Comparison of ENCODE assay signal across 22 cellular contexts in the genomic region with DNA sequence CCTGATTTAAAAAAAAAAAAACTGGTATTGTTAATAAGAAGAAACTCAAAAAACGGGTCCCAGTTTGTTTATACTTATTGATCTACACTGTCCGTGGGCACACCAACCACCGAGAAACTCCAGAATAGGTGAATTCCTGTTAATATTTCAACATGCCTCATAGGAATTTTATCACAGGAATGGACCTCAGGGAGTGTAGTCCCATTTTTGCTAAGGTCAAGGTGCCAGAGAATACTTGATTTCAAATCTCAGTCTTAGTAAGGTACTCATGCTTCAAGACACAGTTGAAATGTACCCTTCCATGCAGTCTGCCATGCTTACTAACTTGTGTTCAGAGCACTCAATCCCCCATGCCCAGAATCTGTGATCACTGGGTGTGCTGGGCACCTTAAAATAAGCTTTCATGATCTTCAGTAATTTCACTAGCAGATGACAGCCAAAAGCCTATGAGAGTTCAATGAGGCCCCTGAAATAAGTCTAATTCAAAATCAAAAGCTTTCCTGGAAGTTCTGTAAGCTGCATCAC.
"Had no signal": no experiment of that assay in that cellular context is flagged by ENCODE, and none has a peak within 500 bp of the region (broad histone marks: within the 10 kb centered on the region; RNA-seq: fewer than 3 reads in every experiment).

No MANE protein-coding gene starts in this region.

- H3K9me3 ChIP-seq: neutrophil, pancreas, prostate gland, right lobe of liver, sigmoid colon, stomach, thoracic aorta, tibial artery, transverse colon, upper lobe of left lung, vagina had no signal

- DNase-seq: naive thymus-derived CD8-positive, alpha-beta T cell; nephron progenitor cell; nucleus accumbens; pancreas; right cardiac atrium; right lobe of liver; sigmoid colon; small intestine; stimulated activated CD4-positive, alpha-beta T cell treated with anti-CD3 and anti-CD28 coated beads, Interleukin-15, amount 100 ng/mL, for 24 hours; stimulated activated CD4-positive, alpha-beta T cell treated with anti-CD3 and anti-CD28 coated beads, Interleukin-2, amount 100 ng/mL, for 24 hours; stimulated activated CD4-positive, alpha-beta T cell treated with anti-CD3 and anti-CD28 coated beads, Interleukin-2, amount 100 ng/mL, for 48 hours; stimulated activated CD4-positive, alpha-beta T cell treated with anti-CD3 and anti-CD28 coated beads, Interleukin-4, amount 100 ng/mL, for 24 hours; stimulated activated naive B cell treated with anti-CD40 and anti-IgM and Interleukin-4, amounts not matched to agents 10 μg/mL and 1 μg/mL and 100 μg/mL, for 72 hours; stimulated activated naive CD4-positive, alpha-beta T cell treated with Interleukin-2 at 50 U/mL for 16 hours; stomach; tibial artery; transverse colon had no signal

- H3K36me3 ChIP-seq: neutrophil, pancreas, prostate gland, right lobe of liver, sigmoid colon, stomach, thoracic aorta, tibial artery, transverse colon, upper lobe of left lung, vagina had no signal

- H3K27me3 ChIP-seq: neutrophil, pancreas, right lobe of liver, sigmoid colon, tibial artery, transverse colon, upper lobe of left lung, vagina had no signal

- H3K27ac ChIP-seq: neutrophil, prostate gland, right lobe of liver, sigmoid colon, stomach, thoracic aorta, tibial artery, transverse colon, upper lobe of left lung, vagina had no signal

- H3K4me3 ChIP-seq: pancreas, prostate gland, right lobe of liver, sigmoid colon, stomach, thoracic aorta, tibial artery, transverse colon, upper lobe of left lung, vagina had no signal

- H3K4me1 ChIP-seq: pancreas, prostate gland, right lobe of liver, sigmoid colon, stomach, tibial artery, vagina had no signal
